17 cellular contexts compared by ENCODE assay signal in the genomic region with DNA sequence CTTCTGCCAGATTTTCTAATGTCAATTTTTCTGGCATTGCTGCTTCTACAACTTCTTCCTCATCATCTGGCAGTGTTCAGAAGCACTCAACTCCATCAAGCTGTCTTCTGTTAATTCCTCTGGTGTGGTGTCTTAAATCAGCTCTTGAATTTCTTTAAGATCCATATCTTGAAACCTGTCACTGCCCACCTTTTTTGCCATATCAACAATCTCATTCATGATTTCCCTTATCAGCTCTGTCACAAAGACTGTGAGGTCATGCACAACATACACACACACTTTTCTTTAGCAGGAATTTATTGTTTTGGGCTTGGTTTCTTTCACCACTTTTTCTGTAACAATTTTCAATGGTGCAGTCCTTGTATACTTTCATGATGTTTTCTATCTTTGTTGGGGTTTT.
"Had no signal": no experiment of that assay in that cellular context is flagged by ENCODE, and none has a peak within 500 bp of the region (broad histone marks: within the 10 kb centered on the region; RNA-seq: fewer than 3 reads in every experiment).

No MANE protein-coding gene starts in this region.

- H3K4me3 ChIP-seq: esophagus squamous epithelium, gastroesophageal sphincter, lung, suprapubic skin, thyroid gland had no signal

- H3K36me3 ChIP-seq: esophagus squamous epithelium, gastroesophageal sphincter, suprapubic skin, thyroid gland had no signal

- ATAC-seq: effector memory CD8-positive, alpha-beta T cell; gastroesophageal sphincter; left cardiac atrium; left ventricle myocardium superior; naive thymus-derived CD4-positive, alpha-beta T cell had no signal

- H3K4me1 ChIP-seq: esophagus squamous epithelium, suprapubic skin, thyroid gland had no signal

- H3K27me3 ChIP-seq: esophagus squamous epithelium, gastroesophageal sphincter, suprapubic skin, thyroid gland had no signal

- H3K27ac ChIP-seq: esophagus squamous epithelium, gastroesophageal sphincter, suprapubic skin, thyroid gland had no signal

- H3K9me3 ChIP-seq: esophagus squamous epithelium, gastroesophageal sphincter, suprapubic skin, thyroid gland had no signal

- DNase-seq: effector memory CD8-positive, alpha-beta T cell; esophagus squamous epithelium; foreskin fibroblast; kidney; left cardiac atrium; left ventricle myocardium superior; mesenchymal stem cell; naive thymus-derived CD4-positive, alpha-beta T cell; nephron progenitor cell; posterior cingulate gyrus; right cardiac atrium; stimulated activated CD4-positive, alpha-beta T cell treated with anti-CD3 and anti-CD28 coated beads, Interleukin-12 subunit alpha, Interleukin-12 subunit beta, amount 100 ng/mL, for 4 hours; stimulated activated naive CD4-positive, alpha-beta T cell treated with Interleukin-2 at 50 U/mL for 16 hours; thyroid gland had no signal
